2 cellular contexts compared by ENCODE assay signal in the genomic region with DNA sequence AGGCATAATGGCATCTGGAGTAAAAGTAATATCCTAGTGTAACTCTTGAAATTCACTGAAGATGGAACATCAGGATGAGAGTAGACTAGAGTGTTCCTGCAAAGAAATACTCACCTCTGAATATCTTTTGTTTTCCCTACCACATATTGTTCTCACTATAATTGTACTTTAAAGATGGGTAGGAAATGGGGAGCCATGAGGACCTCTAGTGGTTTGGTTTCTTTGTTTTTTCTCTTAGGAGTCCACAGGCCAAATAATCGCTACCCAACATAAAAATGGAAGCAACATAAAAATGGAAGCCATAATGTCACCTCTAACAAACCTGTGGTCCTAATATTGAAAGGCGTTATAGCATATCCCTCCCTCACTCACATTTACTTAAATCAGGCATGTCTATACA.
TF ChIP-seq lines count a peak whose summit lies in the region.

No MANE protein-coding gene starts in this region.

TF ChIP-seq in SK-N-SH, 30 proteins besides CTCF, POLR2A, EP300 and RAD21 (continued from another document):
- TF ChIP-seq, protein P1, sequence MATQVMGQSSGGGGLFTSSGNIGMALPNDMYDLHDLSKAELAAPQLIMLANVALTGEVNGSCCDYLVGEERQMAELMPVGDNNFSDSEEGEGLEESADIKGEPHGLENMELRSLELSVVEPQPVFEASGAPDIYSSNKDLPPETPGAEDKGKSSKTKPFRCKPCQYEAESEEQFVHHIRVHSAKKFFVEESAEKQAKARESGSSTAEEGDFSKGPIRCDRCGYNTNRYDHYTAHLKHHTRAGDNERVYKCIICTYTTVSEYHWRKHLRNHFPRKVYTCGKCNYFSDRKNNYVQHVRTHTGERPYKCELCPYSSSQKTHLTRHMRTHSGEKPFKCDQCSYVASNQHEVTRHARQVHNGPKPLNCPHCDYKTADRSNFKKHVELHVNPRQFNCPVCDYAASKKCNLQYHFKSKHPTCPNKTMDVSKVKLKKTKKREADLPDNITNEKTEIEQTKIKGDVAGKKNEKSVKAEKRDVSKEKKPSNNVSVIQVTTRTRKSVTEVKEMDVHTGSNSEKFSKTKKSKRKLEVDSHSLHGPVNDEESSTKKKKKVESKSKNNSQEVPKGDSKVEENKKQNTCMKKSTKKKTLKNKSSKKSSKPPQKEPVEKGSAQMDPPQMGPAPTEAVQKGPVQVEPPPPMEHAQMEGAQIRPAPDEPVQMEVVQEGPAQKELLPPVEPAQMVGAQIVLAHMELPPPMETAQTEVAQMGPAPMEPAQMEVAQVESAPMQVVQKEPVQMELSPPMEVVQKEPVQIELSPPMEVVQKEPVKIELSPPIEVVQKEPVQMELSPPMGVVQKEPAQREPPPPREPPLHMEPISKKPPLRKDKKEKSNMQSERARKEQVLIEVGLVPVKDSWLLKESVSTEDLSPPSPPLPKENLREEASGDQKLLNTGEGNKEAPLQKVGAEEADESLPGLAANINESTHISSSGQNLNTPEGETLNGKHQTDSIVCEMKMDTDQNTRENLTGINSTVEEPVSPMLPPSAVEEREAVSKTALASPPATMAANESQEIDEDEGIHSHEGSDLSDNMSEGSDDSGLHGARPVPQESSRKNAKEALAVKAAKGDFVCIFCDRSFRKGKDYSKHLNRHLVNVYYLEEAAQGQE (IDR thresholded peaks at IDR 0.05; ENCODE audit: low read depth, low read length): no peak
- no peak for TF ChIP-seq NRF1 (IDR thresholded peaks at IDR 0.05; ENCODE audit: low read depth, low read length)

TF ChIP-seq in SK-N-SH treated with all-trans-retinoic acid at 6 μM for 48 hours, 23 proteins besides CTCF, POLR2A, EP300 and RAD21 (continued from another document):
- TF ChIP-seq, protein P2, sequence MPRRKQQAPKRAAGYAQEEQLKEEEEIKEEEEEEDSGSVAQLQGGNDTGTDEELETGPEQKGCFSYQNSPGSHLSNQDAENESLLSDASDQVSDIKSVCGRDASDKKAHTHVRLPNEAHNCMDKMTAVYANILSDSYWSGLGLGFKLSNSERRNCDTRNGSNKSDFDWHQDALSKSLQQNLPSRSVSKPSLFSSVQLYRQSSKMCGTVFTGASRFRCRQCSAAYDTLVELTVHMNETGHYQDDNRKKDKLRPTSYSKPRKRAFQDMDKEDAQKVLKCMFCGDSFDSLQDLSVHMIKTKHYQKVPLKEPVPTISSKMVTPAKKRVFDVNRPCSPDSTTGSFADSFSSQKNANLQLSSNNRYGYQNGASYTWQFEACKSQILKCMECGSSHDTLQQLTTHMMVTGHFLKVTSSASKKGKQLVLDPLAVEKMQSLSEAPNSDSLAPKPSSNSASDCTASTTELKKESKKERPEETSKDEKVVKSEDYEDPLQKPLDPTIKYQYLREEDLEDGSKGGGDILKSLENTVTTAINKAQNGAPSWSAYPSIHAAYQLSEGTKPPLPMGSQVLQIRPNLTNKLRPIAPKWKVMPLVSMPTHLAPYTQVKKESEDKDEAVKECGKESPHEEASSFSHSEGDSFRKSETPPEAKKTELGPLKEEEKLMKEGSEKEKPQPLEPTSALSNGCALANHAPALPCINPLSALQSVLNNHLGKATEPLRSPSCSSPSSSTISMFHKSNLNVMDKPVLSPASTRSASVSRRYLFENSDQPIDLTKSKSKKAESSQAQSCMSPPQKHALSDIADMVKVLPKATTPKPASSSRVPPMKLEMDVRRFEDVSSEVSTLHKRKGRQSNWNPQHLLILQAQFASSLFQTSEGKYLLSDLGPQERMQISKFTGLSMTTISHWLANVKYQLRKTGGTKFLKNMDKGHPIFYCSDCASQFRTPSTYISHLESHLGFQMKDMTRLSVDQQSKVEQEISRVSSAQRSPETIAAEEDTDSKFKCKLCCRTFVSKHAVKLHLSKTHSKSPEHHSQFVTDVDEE (CRISPR knock-in tag; IDR thresholded peaks at IDR 0.05): no peak
- TF ChIP-seq CSDC2 (CRISPR knock-in tag; IDR thresholded peaks at IDR 0.05) (no peak), OSR1 (CRISPR knock-in tag; IDR thresholded peaks at IDR 0.05) (no peak), RARB (CRISPR knock-in tag; IDR thresholded peaks at IDR 0.05) (no peak)
